ENCODE assay signal across 1 cellular context in the genomic region with DNA sequence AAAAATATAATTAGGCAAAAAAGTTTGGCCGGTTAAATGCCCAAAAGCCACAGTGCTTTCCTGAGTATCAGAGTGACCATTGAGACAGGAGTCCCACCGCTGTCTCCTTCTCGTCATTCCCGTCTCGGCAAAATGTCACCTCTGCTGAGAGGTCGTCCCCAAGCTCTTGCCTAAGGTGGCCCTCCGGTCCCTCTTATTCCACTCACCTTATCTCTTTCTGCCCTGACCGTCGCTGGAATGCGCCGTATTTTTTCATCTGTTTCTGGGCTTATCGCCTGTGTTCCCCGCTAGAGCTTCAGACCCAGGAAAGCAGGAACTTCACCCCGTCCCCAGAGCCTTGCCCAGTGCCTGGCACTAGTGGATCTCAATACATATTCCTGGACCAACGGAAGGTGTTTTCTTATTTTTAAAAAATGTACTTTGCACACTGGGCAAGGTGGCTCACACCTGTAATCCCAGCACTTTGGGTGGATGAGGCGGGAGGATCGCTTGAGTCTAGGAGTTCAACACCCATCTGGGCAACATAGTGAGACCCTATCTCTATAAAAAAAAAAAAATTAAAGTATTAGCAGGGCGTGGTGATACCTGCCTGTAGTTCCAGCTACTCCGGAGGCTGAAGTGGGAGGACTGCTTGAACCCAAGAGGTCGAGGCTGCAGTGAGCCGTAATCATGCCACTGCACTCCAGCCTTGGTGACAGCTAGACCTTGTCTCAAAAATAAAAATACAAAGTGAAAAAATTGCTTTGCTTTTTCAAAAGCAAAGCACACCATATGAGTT.
A peak's percentile ranks its signal among the peaks of the same experiment; 100 is the strongest.
TF ChIP-seq lines count a peak whose summit lies in the region.

No MANE protein-coding gene starts in this region.

TF ChIP-seq in HepG2, 621 proteins besides CTCF, POLR2A, EP300 and RAD21 (continued from another document and continues in another):
- TF ChIP-seq, protein P1, sequence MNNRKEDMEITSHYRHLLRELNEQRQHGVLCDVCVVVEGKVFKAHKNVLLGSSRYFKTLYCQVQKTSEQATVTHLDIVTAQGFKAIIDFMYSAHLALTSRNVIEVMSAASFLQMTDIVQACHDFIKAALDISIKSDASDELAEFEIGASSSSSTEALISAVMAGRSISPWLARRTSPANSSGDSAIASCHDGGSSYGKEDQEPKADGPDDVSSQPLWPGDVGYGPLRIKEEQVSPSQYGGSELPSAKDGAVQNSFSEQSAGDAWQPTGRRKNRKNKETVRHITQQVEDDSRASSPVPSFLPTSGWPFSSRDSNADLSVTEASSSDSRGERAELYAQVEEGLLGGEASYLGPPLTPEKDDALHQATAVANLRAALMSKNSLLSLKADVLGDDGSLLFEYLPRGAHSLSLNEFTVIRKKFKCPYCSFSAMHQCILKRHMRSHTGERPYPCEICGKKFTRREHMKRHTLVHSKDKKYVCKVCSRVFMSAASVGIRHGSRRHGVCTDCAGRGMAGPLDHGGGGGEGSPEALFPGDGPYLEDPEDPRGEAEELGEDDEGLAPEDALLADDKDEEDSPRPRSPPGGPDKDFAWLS (CRISPR knock-in tag; IDR thresholded peaks at IDR 0.05; ENCODE audit: borderline replicate concordance), result no peak
- TF ChIP-seq GTF3A (CRISPR knock-in tag; conservative IDR thresholded peaks at IDR 0.05), result no peak
- TF ChIP-seq PCBP2 (optimal IDR thresholded peaks at IDR 0.05; ENCODE audit: low read depth, low read length, poor library complexity, severe bottlenecking), result no peak
- peak; percentile 45; the same call in 1 of the 2 replicates for TF ChIP-seq ZNF263 (CRISPR knock-in tag; IDR thresholded peaks at IDR 0.05)
- 0 out of 2 replicates have a peak, but pooled peaks have one; percentile 37 for TF ChIP-seq ZNF563 (CRISPR knock-in tag; IDR thresholded peaks at IDR 0.05)
- TF ChIP-seq ZNF569 (CRISPR knock-in tag; IDR thresholded peaks at IDR 0.05; ENCODE audit: borderline replicate concordance), result no peak
- TF ChIP-seq ZSCAN22 (CRISPR knock-in tag; IDR thresholded peaks at IDR 0.05), result 0 out of 2 replicates have a peak, but pooled peaks have one; percentile 25
- TF ChIP-seq, protein P2, sequence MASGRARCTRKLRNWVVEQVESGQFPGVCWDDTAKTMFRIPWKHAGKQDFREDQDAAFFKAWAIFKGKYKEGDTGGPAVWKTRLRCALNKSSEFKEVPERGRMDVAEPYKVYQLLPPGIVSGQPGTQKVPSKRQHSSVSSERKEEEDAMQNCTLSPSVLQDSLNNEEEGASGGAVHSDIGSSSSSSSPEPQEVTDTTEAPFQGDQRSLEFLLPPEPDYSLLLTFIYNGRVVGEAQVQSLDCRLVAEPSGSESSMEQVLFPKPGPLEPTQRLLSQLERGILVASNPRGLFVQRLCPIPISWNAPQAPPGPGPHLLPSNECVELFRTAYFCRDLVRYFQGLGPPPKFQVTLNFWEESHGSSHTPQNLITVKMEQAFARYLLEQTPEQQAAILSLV (CRISPR knock-in tag; IDR thresholded peaks at IDR 0.05; ENCODE audit: borderline replicate concordance), result no peak
- no peak for TF ChIP-seq ZNF816 (CRISPR knock-in tag; IDR thresholded peaks at IDR 0.05; ENCODE audit: borderline replicate concordance)
- TF ChIP-seq KAT8 (CRISPR knock-in tag; IDR thresholded peaks at IDR 0.05), result no peak
- TF ChIP-seq ZNF761 (CRISPR knock-in tag; conservative IDR thresholded peaks at IDR 0.05), result 0 out of 2 replicates have a peak, but pooled peaks have one; percentile 25
- 0 out of 2 replicates have a peak, but pooled peaks have one; percentile 23 for TF ChIP-seq KDM5B (CRISPR knock-in tag; IDR thresholded peaks at IDR 0.05; ENCODE audit: borderline replicate concordance)
- TF ChIP-seq, protein P3, sequence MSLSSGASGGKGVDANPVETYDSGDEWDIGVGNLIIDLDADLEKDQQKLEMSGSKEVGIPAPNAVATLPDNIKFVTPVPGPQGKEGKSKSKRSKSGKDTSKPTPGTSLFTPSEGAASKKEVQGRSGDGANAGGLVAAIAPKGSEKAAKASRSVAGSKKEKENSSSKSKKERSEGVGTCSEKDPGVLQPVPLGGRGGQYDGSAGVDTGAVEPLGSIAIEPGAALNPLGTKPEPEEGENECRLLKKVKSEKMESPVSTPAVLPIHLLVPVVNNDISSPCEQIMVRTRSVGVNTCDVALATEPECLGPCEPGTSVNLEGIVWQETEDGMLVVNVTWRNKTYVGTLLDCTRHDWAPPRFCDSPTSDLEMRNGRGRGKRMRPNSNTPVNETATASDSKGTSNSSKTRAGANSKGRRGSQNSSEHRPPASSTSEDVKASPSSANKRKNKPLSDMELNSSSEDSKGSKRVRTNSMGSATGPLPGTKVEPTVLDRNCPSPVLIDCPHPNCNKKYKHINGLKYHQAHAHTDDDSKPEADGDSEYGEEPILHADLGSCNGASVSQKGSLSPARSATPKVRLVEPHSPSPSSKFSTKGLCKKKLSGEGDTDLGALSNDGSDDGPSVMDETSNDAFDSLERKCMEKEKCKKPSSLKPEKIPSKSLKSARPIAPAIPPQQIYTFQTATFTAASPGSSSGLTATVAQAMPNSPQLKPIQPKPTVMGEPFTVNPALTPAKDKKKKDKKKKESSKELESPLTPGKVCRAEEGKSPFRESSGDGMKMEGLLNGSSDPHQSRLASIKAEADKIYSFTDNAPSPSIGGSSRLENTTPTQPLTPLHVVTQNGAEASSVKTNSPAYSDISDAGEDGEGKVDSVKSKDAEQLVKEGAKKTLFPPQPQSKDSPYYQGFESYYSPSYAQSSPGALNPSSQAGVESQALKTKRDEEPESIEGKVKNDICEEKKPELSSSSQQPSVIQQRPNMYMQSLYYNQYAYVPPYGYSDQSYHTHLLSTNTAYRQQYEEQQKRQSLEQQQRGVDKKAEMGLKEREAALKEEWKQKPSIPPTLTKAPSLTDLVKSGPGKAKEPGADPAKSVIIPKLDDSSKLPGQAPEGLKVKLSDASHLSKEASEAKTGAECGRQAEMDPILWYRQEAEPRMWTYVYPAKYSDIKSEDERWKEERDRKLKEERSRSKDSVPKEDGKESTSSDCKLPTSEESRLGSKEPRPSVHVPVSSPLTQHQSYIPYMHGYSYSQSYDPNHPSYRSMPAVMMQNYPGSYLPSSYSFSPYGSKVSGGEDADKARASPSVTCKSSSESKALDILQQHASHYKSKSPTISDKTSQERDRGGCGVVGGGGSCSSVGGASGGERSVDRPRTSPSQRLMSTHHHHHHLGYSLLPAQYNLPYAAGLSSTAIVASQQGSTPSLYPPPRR (CRISPR knock-in tag; IDR thresholded peaks at IDR 0.05; ENCODE audit: borderline replicate concordance), result 0 out of 2 replicates have a peak, but pooled peaks have one; percentile 18
- no peak for TF ChIP-seq NR2F1 (CRISPR knock-in tag; IDR thresholded peaks at IDR 0.05)
- TF ChIP-seq, protein P4, sequence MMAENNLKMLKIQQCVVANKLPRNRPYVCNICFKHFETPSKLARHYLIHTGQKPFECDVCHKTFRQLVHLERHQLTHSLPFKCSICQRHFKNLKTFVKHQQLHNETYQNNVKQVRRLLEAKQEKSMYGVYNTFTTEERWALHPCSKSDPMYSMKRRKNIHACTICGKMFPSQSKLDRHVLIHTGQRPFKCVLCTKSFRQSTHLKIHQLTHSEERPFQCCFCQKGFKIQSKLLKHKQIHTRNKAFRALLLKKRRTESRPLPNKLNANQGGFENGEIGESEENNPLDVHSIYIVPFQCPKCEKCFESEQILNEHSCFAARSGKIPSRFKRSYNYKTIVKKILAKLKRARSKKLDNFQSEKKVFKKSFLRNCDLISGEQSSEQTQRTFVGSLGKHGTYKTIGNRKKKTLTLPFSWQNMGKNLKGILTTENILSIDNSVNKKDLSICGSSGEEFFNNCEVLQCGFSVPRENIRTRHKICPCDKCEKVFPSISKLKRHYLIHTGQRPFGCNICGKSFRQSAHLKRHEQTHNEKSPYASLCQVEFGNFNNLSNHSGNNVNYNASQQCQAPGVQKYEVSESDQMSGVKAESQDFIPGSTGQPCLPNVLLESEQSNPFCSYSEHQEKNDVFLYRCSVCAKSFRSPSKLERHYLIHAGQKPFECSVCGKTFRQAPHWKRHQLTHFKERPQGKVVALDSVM (CRISPR knock-in tag; IDR thresholded peaks at IDR 0.05), result peak; percentile 78
- TF ChIP-seq, protein P5, sequence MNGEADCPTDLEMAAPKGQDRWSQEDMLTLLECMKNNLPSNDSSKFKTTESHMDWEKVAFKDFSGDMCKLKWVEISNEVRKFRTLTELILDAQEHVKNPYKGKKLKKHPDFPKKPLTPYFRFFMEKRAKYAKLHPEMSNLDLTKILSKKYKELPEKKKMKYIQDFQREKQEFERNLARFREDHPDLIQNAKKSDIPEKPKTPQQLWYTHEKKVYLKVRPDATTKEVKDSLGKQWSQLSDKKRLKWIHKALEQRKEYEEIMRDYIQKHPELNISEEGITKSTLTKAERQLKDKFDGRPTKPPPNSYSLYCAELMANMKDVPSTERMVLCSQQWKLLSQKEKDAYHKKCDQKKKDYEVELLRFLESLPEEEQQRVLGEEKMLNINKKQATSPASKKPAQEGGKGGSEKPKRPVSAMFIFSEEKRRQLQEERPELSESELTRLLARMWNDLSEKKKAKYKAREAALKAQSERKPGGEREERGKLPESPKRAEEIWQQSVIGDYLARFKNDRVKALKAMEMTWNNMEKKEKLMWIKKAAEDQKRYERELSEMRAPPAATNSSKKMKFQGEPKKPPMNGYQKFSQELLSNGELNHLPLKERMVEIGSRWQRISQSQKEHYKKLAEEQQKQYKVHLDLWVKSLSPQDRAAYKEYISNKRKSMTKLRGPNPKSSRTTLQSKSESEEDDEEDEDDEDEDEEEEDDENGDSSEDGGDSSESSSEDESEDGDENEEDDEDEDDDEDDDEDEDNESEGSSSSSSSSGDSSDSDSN (CRISPR knock-in tag; IDR thresholded peaks at IDR 0.05), result no peak
- TF ChIP-seq, protein P6, sequence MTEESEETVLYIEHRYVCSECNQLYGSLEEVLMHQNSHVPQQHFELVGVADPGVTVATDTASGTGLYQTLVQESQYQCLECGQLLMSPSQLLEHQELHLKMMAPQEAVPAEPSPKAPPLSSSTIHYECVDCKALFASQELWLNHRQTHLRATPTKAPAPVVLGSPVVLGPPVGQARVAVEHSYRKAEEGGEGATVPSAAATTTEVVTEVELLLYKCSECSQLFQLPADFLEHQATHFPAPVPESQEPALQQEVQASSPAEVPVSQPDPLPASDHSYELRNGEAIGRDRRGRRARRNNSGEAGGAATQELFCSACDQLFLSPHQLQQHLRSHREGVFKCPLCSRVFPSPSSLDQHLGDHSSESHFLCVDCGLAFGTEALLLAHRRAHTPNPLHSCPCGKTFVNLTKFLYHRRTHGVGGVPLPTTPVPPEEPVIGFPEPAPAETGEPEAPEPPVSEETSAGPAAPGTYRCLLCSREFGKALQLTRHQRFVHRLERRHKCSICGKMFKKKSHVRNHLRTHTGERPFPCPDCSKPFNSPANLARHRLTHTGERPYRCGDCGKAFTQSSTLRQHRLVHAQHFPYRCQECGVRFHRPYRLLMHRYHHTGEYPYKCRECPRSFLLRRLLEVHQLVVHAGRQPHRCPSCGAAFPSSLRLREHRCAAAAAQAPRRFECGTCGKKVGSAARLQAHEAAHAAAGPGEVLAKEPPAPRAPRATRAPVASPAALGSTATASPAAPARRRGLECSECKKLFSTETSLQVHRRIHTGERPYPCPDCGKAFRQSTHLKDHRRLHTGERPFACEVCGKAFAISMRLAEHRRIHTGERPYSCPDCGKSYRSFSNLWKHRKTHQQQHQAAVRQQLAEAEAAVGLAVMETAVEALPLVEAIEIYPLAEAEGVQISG (CRISPR knock-in tag; IDR thresholded peaks at IDR 0.05), result no peak
- TF ChIP-seq, protein P7, sequence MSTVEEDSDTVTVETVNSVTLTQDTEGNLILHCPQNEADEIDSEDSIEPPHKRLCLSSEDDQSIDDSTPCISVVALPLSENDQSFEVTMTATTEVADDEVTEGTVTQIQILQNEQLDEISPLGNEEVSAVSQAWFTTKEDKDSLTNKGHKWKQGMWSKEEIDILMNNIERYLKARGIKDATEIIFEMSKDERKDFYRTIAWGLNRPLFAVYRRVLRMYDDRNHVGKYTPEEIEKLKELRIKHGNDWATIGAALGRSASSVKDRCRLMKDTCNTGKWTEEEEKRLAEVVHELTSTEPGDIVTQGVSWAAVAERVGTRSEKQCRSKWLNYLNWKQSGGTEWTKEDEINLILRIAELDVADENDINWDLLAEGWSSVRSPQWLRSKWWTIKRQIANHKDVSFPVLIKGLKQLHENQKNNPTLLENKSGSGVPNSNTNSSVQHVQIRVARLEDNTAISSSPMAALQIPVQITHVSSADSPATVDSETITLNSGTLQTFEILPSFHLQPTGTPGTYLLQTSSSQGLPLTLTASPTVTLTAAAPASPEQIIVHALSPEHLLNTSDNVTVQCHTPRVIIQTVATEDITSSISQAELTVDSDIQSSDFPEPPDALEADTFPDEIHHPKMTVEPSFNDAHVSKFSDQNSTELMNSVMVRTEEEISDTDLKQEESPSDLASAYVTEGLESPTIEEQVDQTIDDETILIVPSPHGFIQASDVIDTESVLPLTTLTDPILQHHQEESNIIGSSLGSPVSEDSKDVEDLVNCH (CRISPR knock-in tag; IDR thresholded peaks at IDR 0.05), result no peak
- TF ChIP-seq, protein P8, sequence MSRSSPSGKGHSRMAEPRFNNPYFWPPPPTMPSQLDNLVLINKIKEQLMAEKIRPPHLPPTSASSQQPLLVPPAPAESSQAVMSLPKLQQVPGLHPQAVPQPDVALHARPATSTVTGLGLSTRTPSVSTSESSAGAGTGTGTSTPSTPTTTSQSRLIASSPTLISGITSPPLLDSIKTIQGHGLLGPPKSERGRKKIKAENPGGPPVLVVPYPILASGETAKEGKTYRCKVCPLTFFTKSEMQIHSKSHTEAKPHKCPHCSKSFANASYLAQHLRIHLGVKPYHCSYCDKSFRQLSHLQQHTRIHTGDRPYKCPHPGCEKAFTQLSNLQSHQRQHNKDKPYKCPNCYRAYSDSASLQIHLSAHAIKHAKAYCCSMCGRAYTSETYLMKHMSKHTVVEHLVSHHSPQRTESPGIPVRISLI (CRISPR knock-in tag; IDR thresholded peaks at IDR 0.05; ENCODE audit: borderline replicate concordance), result no peak
- no peak for TF ChIP-seq ZNF430 (CRISPR knock-in tag; IDR thresholded peaks at IDR 0.05)
- TF ChIP-seq PRPF4 (IDR thresholded peaks at IDR 0.05; ENCODE audit: low read depth, low read length, poor library complexity, severe bottlenecking), result peak; percentile 97
- no peak for TF ChIP-seq ZSCAN25 (CRISPR knock-in tag; IDR thresholded peaks at IDR 0.05)
- TF ChIP-seq PLRG1 (conservative IDR thresholded peaks at IDR 0.05), result no peak
- TF ChIP-seq, protein P9, sequence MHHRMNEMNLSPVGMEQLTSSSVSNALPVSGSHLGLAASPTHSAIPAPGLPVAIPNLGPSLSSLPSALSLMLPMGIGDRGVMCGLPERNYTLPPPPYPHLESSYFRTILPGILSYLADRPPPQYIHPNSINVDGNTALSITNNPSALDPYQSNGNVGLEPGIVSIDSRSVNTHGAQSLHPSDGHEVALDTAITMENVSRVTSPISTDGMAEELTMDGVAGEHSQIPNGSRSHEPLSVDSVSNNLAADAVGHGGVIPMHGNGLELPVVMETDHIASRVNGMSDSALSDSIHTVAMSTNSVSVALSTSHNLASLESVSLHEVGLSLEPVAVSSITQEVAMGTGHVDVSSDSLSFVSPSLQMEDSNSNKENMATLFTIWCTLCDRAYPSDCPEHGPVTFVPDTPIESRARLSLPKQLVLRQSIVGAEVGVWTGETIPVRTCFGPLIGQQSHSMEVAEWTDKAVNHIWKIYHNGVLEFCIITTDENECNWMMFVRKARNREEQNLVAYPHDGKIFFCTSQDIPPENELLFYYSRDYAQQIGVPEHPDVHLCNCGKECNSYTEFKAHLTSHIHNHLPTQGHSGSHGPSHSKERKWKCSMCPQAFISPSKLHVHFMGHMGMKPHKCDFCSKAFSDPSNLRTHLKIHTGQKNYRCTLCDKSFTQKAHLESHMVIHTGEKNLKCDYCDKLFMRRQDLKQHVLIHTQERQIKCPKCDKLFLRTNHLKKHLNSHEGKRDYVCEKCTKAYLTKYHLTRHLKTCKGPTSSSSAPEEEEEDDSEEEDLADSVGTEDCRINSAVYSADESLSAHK (CRISPR knock-in tag; IDR thresholded peaks at IDR 0.05; ENCODE audit: borderline replicate concordance), result no peak
- TF ChIP-seq ZSCAN29 (CRISPR knock-in tag; conservative IDR thresholded peaks at IDR 0.05), result 0 out of 2 replicates have a peak, but pooled peaks have one; percentile 68
